In genomic region chr9:93302586-93303257, GRCh38 we compare ENCODE assay signal across 8 cellular contexts.
DNase-seq lines count a peak whose midpoint lies in the region; ATAC-seq, FAIRE-seq and TF ChIP-seq lines count a peak whose summit lies in the region.

No MANE protein-coding gene starts in this region.

- FAIRE-seq in A549 (lab: Jason Lieb, UNC), result no peak
- no peak for FAIRE-seq in GM12892 (lab: Jason Lieb, UNC)
- no peak for FAIRE-seq in RCC 7860 (lab: Jason Lieb, UNC)

- no peak overlapping the region for H3K4me2 ChIP-seq in A549

- TF ChIP-seq CTCF in A549 (IDR thresholded peaks at IDR 0.05), result peak; percentile 66
- TF ChIP-seq CTCF in epithelial cell of esophagus (IDR thresholded peaks at IDR 0.05; ENCODE audit: insufficient read depth, low read depth, low read length, missing control alignments), result peak; percentile 63
- TF ChIP-seq CTCF in testis (IDR thresholded peaks at IDR 0.05), result peak; percentile 26 to 44 (median 28)

- H3K36me3 ChIP-seq in testis (ENCODE audit: low read depth, missing control alignments), result no peaks in the 10 kb centered on the region

- H3K27ac ChIP-seq in A549 (0 out of 6 replicates have a peak overlapping the region, but pooled peaks of 1 of the 2 experiments have one; percentile 46), testis (peak overlapping the region in 1 of 2 donors; percentile 39)

- H3K27ac Mint-ChIP-seq in naive thymus-derived CD8-positive, alpha-beta T cell, result no peak overlapping the region

- H3K4me3 Mint-ChIP-seq in naive thymus-derived CD8-positive, alpha-beta T cell, result no peak overlapping the region

- DNase-seq in A549 (ENCODE audit: low read depth in 1 of 2, low spot score in 1 of 2) (peak; percentile 73 to 74), GM12892 (ENCODE audit: insufficient read length) (peak; percentile 72), NCI-H524 (lab: John Stamatoyannopoulos, UW) (peak; percentile 67 to 93), epithelial cell of esophagus (ENCODE audit: low read depth) (peak; percentile 60), testis (peak; percentile 71), RCC 7860 (ENCODE audit: low spot score) (no peak)
- DNase-seq in activated CD8-positive, alpha-beta memory T cell treated with anti-CD3 and anti-CD28 coated beads for 24 hours, result peak; percentile 73
- DNase-seq in naive thymus-derived CD8-positive, alpha-beta T cell, result peak; percentile 42 to 86 (median 60)

- no peak overlapping the region for H3K4me3 ChIP-seq in A549
- no peak overlapping the region for H3K4me3 ChIP-seq in epithelial cell of esophagus (ENCODE audit: low read length)
- H3K4me3 ChIP-seq in testis, result no peak overlapping the region

- H3K27me3 ChIP-seq in testis, result no peaks in the 10 kb centered on the region

- TF ChIP-seq RAD21 in A549 (conservative IDR thresholded peaks at IDR 0.05 in 1 of 2, IDR thresholded peaks at IDR 0.05 in 1 of 2), result peak; percentile 72 to 74

- CTCF ChIA-PET in A549 (lab: Yijun Ruan, JAX), result interaction anchor here (0.7 to 10.1 kb wide), 27 partner anchors 10 to 357 kb away, joined by 3 to 158 read pairs (median 5); partner anchors contain the start of gene NINJ1

- no peaks in the 10 kb centered on the region for H3K9me3 ChIP-seq in A549
- no peaks in the 10 kb centered on the region for H3K9me3 ChIP-seq in testis

- no peaks in the 10 kb centered on the region for H3K27me3 Mint-ChIP-seq in naive thymus-derived CD8-positive, alpha-beta T cell

- no peaks in the 10 kb centered on the region for H3K36me3 Mint-ChIP-seq in naive thymus-derived CD8-positive, alpha-beta T cell

- intact Hi-C loops in testis (cut with DNase I; ENCODE audit: low total_unique reads), result loop anchor here (5.0 kb wide), 1 partner anchor 140 kb away; no protein-coding TSS in a partner anchor

- 66% methylated on average over 6 of the region's 6 CpGs for WGBS in A549 (ENCODE audit: missing lambda C conversion rate)
- 76 to 89% methylated on average over 6 of the region's 6 CpGs for WGBS in testis, 2 donors

- TF ChIP-seq POLR2A in A549 (IDR thresholded peaks at IDR 0.05; ENCODE audit: low read length), result no peak
- no peak for TF ChIP-seq POLR2A in GM12892 (IDR thresholded peaks at IDR 0.05; ENCODE audit: low read depth, low read length)
- no peak for TF ChIP-seq POLR2A in testis (IDR thresholded peaks at IDR 0.05)

- no peaks in the 10 kb centered on the region for H3K9me3 Mint-ChIP-seq in naive thymus-derived CD8-positive, alpha-beta T cell

- POLR2A ChIA-PET in A549 (lab: Yijun Ruan, JAX), result interaction anchor here (0.7 kb wide), 1 partner anchor 169 kb away, joined by 3 read pairs; the partner anchor contains the start of gene NINJ1
- POLR2A ChIA-PET in naive thymus-derived CD8-positive, alpha-beta T cell (lab: Charles Lee), result interaction anchor here (0.6 to 1.1 kb wide), 3 partner anchors 158 to 344 kb away, joined by 3 to 4 read pairs (median 3); no protein-coding TSS in a partner anchor

- H3K4me1 ChIP-seq in A549, result peaks cover 4% of the 10 kb centered on the region; the same call in 1 of the 3 replicates
- H3K4me1 ChIP-seq in testis, result peaks cover 60% of the 10 kb centered on the region

- peak; percentile 71 to 88 for ATAC-seq in A549
- peak; percentile 92 for ATAC-seq in naive thymus-derived CD8-positive, alpha-beta T cell

- no peak for TF ChIP-seq EP300 in A549 (IDR thresholded peaks at IDR 0.05)

- H3K4me1 Mint-ChIP-seq in naive thymus-derived CD8-positive, alpha-beta T cell, result peaks cover 0 to 14% (median 3%) of the 10 kb centered on the region in 4 donors

TF ChIP-seq in A549, 52 proteins besides CTCF, POLR2A, EP300 and RAD21:
- TF ChIP-seq KDM1A (IDR thresholded peaks at IDR 0.05; ENCODE audit: low read depth) (no peak), FOSB (CRISPR knock-in tag; IDR thresholded peaks at IDR 0.05) (no peak), BHLHE40 (IDR thresholded peaks at IDR 0.05; ENCODE audit: low read depth, low read length) (no peak), USF2 (IDR thresholded peaks at IDR 0.05) (peak; percentile 42; the same call in 1 of the 2 replicates), CEBPB (IDR thresholded peaks at IDR 0.05) (no peak), ESRRA (IDR thresholded peaks at IDR 0.05; ENCODE audit: borderline replicate concordance, low read length) (no peak), HOXA7 (CRISPR knock-in tag; IDR thresholded peaks at IDR 0.05) (no peak), FOSL2 (IDR thresholded peaks at IDR 0.05) (no peak), FOSL2 (CRISPR knock-in tag; IDR thresholded peaks at IDR 0.05) (no peak), MAZ (IDR thresholded peaks at IDR 0.05; ENCODE audit: borderline replicate concordance, low read depth, low read length) (no peak), SMC3 (IDR thresholded peaks at IDR 0.05) (peak; percentile 85), ZNF302 (CRISPR knock-in tag; IDR thresholded peaks at IDR 0.05) (no peak), CHD2 (IDR thresholded peaks at IDR 0.05; ENCODE audit: low read length, partially characterized antibody) (no peak), RFX5 (IDR thresholded peaks at IDR 0.05) (no peak), GATA3 (IDR thresholded peaks at IDR 0.05; ENCODE audit: borderline replicate concordance) (no peak), MAX (IDR thresholded peaks at IDR 0.05) (no peak)
